In the genomic region with DNA sequence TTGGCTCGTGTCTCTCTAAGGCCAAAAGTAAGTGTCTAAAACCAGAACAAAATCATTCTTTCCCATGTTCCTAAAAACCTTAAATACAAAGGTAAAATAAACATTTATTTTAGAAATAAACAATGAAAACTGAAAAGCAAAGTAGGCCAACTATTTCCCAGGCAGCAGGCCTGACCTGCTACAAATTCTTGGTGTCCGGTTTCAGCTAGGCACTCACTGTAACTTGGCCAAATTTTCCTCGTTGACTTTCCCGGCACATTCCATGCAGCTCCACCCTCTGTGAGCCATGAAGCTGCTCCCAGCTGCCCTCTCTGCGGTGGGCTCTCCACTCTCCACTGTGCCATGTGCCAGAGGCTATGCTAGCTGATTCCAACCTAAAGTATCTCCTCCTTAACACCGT, we compare ENCODE assay signal across 1 cellular context.
TF ChIP-seq lines count a peak whose summit lies in the region.

No MANE protein-coding gene starts in this region.

TF ChIP-seq in HCT116, 20 proteins besides CTCF, POLR2A, EP300 and RAD21:
- TF ChIP-seq, protein P1, sequence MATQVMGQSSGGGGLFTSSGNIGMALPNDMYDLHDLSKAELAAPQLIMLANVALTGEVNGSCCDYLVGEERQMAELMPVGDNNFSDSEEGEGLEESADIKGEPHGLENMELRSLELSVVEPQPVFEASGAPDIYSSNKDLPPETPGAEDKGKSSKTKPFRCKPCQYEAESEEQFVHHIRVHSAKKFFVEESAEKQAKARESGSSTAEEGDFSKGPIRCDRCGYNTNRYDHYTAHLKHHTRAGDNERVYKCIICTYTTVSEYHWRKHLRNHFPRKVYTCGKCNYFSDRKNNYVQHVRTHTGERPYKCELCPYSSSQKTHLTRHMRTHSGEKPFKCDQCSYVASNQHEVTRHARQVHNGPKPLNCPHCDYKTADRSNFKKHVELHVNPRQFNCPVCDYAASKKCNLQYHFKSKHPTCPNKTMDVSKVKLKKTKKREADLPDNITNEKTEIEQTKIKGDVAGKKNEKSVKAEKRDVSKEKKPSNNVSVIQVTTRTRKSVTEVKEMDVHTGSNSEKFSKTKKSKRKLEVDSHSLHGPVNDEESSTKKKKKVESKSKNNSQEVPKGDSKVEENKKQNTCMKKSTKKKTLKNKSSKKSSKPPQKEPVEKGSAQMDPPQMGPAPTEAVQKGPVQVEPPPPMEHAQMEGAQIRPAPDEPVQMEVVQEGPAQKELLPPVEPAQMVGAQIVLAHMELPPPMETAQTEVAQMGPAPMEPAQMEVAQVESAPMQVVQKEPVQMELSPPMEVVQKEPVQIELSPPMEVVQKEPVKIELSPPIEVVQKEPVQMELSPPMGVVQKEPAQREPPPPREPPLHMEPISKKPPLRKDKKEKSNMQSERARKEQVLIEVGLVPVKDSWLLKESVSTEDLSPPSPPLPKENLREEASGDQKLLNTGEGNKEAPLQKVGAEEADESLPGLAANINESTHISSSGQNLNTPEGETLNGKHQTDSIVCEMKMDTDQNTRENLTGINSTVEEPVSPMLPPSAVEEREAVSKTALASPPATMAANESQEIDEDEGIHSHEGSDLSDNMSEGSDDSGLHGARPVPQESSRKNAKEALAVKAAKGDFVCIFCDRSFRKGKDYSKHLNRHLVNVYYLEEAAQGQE (IDR thresholded peaks at IDR 0.05; ENCODE audit: low read depth), result no peak
- TF ChIP-seq CEBPB (IDR thresholded peaks at IDR 0.05; ENCODE audit: low read depth), result no peak
- no peak for TF ChIP-seq YY1 (IDR thresholded peaks at IDR 0.05; ENCODE audit: extremely low read depth, insufficient replicate concordance, low read depth, low read length)
- TF ChIP-seq ELF1 (IDR thresholded peaks at IDR 0.05; ENCODE audit: borderline replicate concordance, low read depth), result no peak
- no peak for TF ChIP-seq JUND (IDR thresholded peaks at IDR 0.05)
- no peak for TF ChIP-seq ZBTB33 (IDR thresholded peaks at IDR 0.05; ENCODE audit: extremely low read depth, insufficient replicate concordance, low read length)
- no peak for TF ChIP-seq POLR2AphosphoS5 (IDR thresholded peaks at IDR 0.05; ENCODE audit: low read depth, low read length)
- TF ChIP-seq TCF7L2 (IDR thresholded peaks at IDR 0.05; ENCODE audit: borderline replicate concordance, extremely low read depth, insufficient read depth, insufficient read length), result no peak
